In the genomic region with DNA sequence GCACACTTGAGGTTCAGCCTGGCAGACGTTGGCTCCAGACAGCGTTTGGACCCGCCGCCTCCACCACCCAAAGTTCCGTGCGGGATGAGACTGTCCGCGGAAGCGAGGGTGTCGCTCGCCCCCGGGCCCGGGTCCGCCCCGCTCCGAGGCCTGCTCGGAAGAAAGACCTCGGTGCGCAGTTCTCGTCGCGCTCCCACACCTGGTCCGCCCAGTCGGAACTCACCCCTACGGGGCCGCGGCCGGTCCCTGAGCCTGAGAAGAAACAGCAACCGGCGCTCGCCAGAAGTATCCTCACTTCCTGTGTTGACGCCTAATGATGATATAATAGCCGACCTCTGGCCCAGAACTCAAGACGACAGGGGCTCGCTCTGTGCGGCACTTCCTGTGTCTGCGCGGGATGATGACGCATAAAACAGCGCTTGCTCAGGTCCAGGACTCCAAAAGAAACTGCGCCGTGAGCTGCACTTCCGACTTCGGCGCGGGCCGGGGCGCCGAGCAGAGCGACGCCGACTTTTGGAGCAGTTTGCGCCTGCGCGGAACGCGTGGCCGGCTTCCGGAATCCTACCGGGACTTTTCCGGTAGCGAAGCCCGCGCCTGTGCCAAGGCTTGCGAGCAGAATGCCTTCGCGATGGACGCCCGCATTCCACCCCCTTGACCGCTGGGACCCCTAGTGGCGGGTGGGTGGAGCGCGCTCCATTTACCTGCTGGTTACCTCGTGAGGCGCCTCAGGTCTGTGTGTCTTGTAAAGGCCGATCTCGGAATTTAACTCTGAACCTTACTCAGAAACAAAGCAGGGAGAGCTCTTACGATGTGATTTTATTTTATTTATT, we compare ENCODE assay signal across 8 cellular contexts. TPM values are rescaled to one million over a fixed set of nuclear protein-coding genes. Genes with fewer than 3 reads are reported as not detected.
DNase-seq lines count a peak whose midpoint lies in the region; FAIRE-seq and TF ChIP-seq lines count a peak whose summit lies in the region.
"Not testable (repeated sequence)": the region's sequence is repeated elsewhere in the genome, so short reads cannot be mapped to it uniquely, and the experiment has no call there.

A gene (minus strand): TSS at position 323 of the 830 bp plus-strand sequence. CDS start 1,539 bp downstream, outside the sequence.

- H3K9ac ChIP-seq in H1 (replicated peaks in 1 of 4; ENCODE audit: extremely low read depth in 1 of 4, low read depth in 3 of 4, low read length in 3 of 4) (peak within 1 kb of the TSS; percentile 26 to 66 (median 52); a peak in 6 of 7 replicates), mesendoderm (ENCODE audit: low read length) (peak within 1 kb of the TSS; percentile 63)

- H3K9me3 ChIP-seq in H1 (ENCODE audit: insufficient read depth in 2 of 2, low read depth in 1 of 2, low read length in 1 of 2) = not testable (repeated sequence)

- peaks cover 0 to 14% (median 10%) of the 10 kb centered on the region in 4 experiments; a peak in 7 of 8 replicates for H3K36me3 ChIP-seq in H1 (ENCODE audit: control insufficient read depth in 2 of 4, insufficient read depth in 4 of 4, low read length in 3 of 4)
- H3K36me3 ChIP-seq in mesendoderm (ENCODE audit: control insufficient read depth, insufficient read depth, low read length) = not testable (repeated sequence)

- not testable (repeated sequence) for TF ChIP-seq CTCF in GM20000 (IDR thresholded peaks at IDR 0.05; ENCODE audit: extremely low read depth, missing control alignments)
- TF ChIP-seq CTCF in H1 (IDR thresholded peaks at IDR 0.05; ENCODE audit: control extremely low read depth in 1 of 3, insufficient read depth in 1 of 3, low read depth in 1 of 3, low read length in 3 of 3) = peak in 1 of 3 experiments; percentile 18; a peak in 1 of 4 replicates

- FAIRE-seq in H1 (lab: Jason Lieb, UNC) = not testable (repeated sequence)

- not testable (repeated sequence) for H3K79me2 ChIP-seq in H1 (ENCODE audit: control insufficient read depth in 1 of 2, insufficient read depth in 2 of 2, low read length in 2 of 2); mesendoderm (ENCODE audit: control insufficient read depth, insufficient read depth, low read length)

- not testable (repeated sequence) for TF ChIP-seq RAD21 in H1 (IDR thresholded peaks at IDR 0.05 in 1 of 2, conservative IDR thresholded peaks at IDR 0.05 in 1 of 2; ENCODE audit: low read depth in 2 of 2, low read length in 2 of 2)

- not testable (repeated sequence) for H3K23me2 ChIP-seq in H1 (ENCODE audit: low read depth, low read length)

- H3K4me1 ChIP-seq in H1 (replicated peaks in 1 of 4; ENCODE audit: control insufficient read depth in 3 of 4, insufficient read depth in 4 of 4, low read length in 3 of 4); mesendoderm (ENCODE audit: control insufficient read depth, low read depth, low read length): not testable (repeated sequence)

- H4K91ac ChIP-seq in H1 (replicated peaks; ENCODE audit: insufficient read length, low read length) = not testable (repeated sequence)

- H4K8ac ChIP-seq in H1 (ENCODE audit: extremely low read depth, insufficient read depth, low read length) = peak within 1 kb of the TSS; percentile 93; the same call in 1 of the 2 replicates
- not testable (repeated sequence) for H4K8ac ChIP-seq in mesendoderm (ENCODE audit: low read depth, low read length)

- H2BK12ac ChIP-seq in H1 (ENCODE audit: low read depth, low read length) = not testable (repeated sequence)

- H3K27ac ChIP-seq in H1 (ENCODE audit: low read depth, low read length) (peak within 1 kb of the TSS; percentile 72; the same call in 1 of the 2 replicates), mesendoderm (ENCODE audit: low read depth, low read length) (peak within 1 kb of the TSS; percentile 88)

- POLR2A ChIA-PET in H1 (lab: Charles Lee; ENCODE audit: partially characterized antibody) = interaction anchor here (0.5 to 1.3 kb wide), 3 partner anchors 47 to 325 kb away, joined by 3 to 6 read pairs (median 4); no protein-coding TSS in a partner anchor

- H2AK5ac ChIP-seq in H1 (ENCODE audit: low read depth, low read length); mesendoderm (ENCODE audit: low read length): not testable (repeated sequence)

- H2BK120ac ChIP-seq in H1 (replicated peaks; ENCODE audit: low read depth, low read length); mesendoderm (ENCODE audit: low read depth, low read length): not testable (repeated sequence)

- not testable (repeated sequence) for H2BK20ac ChIP-seq in H1 (ENCODE audit: low read length)

- not testable (repeated sequence) for H3K79me1 ChIP-seq in H1 (ENCODE audit: low read depth, low read length); mesendoderm (ENCODE audit: low read length)

- H3K56ac ChIP-seq in H1 (replicated peaks; ENCODE audit: insufficient read length, low read depth, low read length) = not testable (repeated sequence)
- peak within 1 kb of the TSS; percentile 49 for H3K56ac ChIP-seq in mesendoderm (ENCODE audit: low read length)

- H3K4me2 ChIP-seq in H1 (ENCODE audit: insufficient read depth in 1 of 2, low read depth in 2 of 2, low read length in 2 of 2) = peak within 1 kb of the TSS; percentile 33 to 66; a peak in 3 of 4 replicates
- not testable (repeated sequence) for H3K4me2 ChIP-seq in mesendoderm (ENCODE audit: low read length)

- H3K14ac ChIP-seq in H1 (ENCODE audit: insufficient read length) = not testable (repeated sequence)

- H4K20me1 ChIP-seq in H1 (replicated peaks in 1 of 2; ENCODE audit: control insufficient read depth in 1 of 2, insufficient read depth in 2 of 2, low read length in 2 of 2) = not testable (repeated sequence)

- not testable (repeated sequence) for H2BK5ac ChIP-seq in H1 (ENCODE audit: low read depth, low read length); mesendoderm (ENCODE audit: low read length)

- H2BK15ac ChIP-seq in H1 (ENCODE audit: low read length); mesendoderm (replicated peaks; ENCODE audit: low read depth): not testable (repeated sequence)

- CTCF ChIA-PET in H1 (lab: Charles Lee; ENCODE audit: partially characterized antibody) = interaction anchor here (1.3 kb wide), 1 partner anchor 45 kb away, joined by 3 read pairs; no protein-coding TSS in a partner anchor

- not testable (repeated sequence) for H3K23ac ChIP-seq in H1 (ENCODE audit: insufficient read length); mesendoderm (ENCODE audit: low read length)

- H2AFZ ChIP-seq in H1 (ENCODE audit: low read length) = not testable (repeated sequence)

- peak in 1 of 2 experiments; percentile 27; a peak in 2 of 3 replicates for TF ChIP-seq POLR2A in H1 (IDR thresholded peaks at IDR 0.05; ENCODE audit: control extremely low read depth in 1 of 2, low read depth in 2 of 2, low read length in 2 of 2)

- H3K4ac ChIP-seq in H1 (replicated peaks; ENCODE audit: insufficient read length, low read depth, low read length) = not testable (repeated sequence)
- H3K4ac ChIP-seq in mesendoderm (ENCODE audit: low read depth, low read length) = peak within 1 kb of the TSS; percentile 55

- H3K4me3 ChIP-seq in H1 (ENCODE audit: extremely low read depth in 1 of 4, insufficient read depth in 2 of 4, low read depth in 3 of 4, low read length in 4 of 4) (peak within 1 kb of the TSS; percentile 41 to 73 (median 63)), mesendoderm (ENCODE audit: low read length) (peak within 1 kb of the TSS; percentile 46)

- not testable (repeated sequence) for H3K18ac ChIP-seq in H1 (ENCODE audit: extremely low read depth, low read length)
- H3K18ac ChIP-seq in mesendoderm (ENCODE audit: low read length) = peak within 1 kb of the TSS; percentile 80

- H4K5ac ChIP-seq in H1 (ENCODE audit: insufficient read length, low read depth, low read length); mesendoderm (ENCODE audit: low read length): not testable (repeated sequence)

- WGBS in H1 (ENCODE audit: extremely low coverage in 1 of 2, insufficient coverage in 1 of 2, insufficient read length in 1 of 2, insufficient replicate concordance in 2 of 2, low coverage in 1 of 2, low lambda C conversion rate in 2 of 2, missing lambda C conversion rate in 1 of 2), 2 experiments = 3% methylated on average over 45 of the region's 78 CpGs; no CpG with 5 or more reads in 1 of the 2 experiments
- no CpG with 5 or more reads among the region's 78 CpGs for WGBS in mesendoderm (ENCODE audit: extremely low coverage, insufficient coverage, low lambda C conversion rate)

- TF ChIP-seq EP300 in H1 (IDR thresholded peaks at IDR 0.05; ENCODE audit: borderline replicate concordance in 1 of 2, low read depth in 2 of 2, low read length in 2 of 2) = 0 out of 3 replicates have a peak, but pooled peaks of 1 of the 2 experiments have one; percentile 23

- DNase-seq in COLO829 (ENCODE audit: low spot score) = peak; percentile 89
- DNase-seq in GM20000 (ENCODE audit: low spot score) = peak; percentile 93
- peak; percentile 99 for DNase-seq in HT-29 (ENCODE audit: low spot score)
- DNase-seq in NOMO-1 treated with DMSO at 0.1 percent for 48 hours (lab: John Stamatoyannopoulos, UW; ENCODE audit: unreplicated experiment) = peak; percentile 97
- peak; percentile 97 to 100 for DNase-seq in activated CD8-positive, alpha-beta memory T cell treated with anti-CD3 and anti-CD28 coated beads for 4 hours (ENCODE audit: low read depth in 2 of 2)
- peak; percentile 88 to 94 for DNase-seq in H1 (ENCODE audit: low read depth in 1 of 2, low spot score in 2 of 2)
- peak; percentile 100 for DNase-seq in mesendoderm
- DNase-seq in stimulated activated CD8-positive, alpha-beta memory T cell treated with anti-CD3 and anti-CD28 coated beads, Interleukin-15, amount 100 ng/mL, for 1 hour (ENCODE audit: low read depth) = peak; percentile 99

- H3K27me3 ChIP-seq in H1 (replicated peaks in 1 of 4; ENCODE audit: control insufficient read depth in 3 of 4, extremely low read depth in 1 of 4, insufficient read depth in 3 of 4, low read length in 3 of 4); mesendoderm (ENCODE audit: insufficient read depth, low read length, poor library complexity): not testable (repeated sequence)

TF ChIP-seq in H1, 55 proteins besides CTCF, POLR2A, EP300 and RAD21 (continues in another document):
- peak in 1 of 2 experiments; percentile 52; a peak in 1 of 4 replicates for TF ChIP-seq SIN3A (conservative IDR thresholded peaks at IDR 0.05 in 1 of 2, IDR thresholded peaks at IDR 0.05 in 1 of 2; ENCODE audit: low read depth in 1 of 2, low read length in 2 of 2)

RNA-seq across cellular contexts. Expression of the gene that starts here (rescaled TPM):
- total RNA-seq in HT-29 (2014; rRNA removed; shearing (Covaris generic)) = 55.8 and 62.9 TPM in 2 replicates
- 45.6 and 45.7 TPM in 2 replicates for total RNA-seq in H1 (2021; fragmentation: NEBNext Ultra II Directional; extraction: Animal tissue kit (Norgen Biotek cat#: 25700))
- 15.0 and 38.8 TPM in 2 replicates for polyA plus RNA-seq in H1 (2011; rRNA removed)
- polyA plus RNA-seq in H1 (2011; cell fraction: cytosol; rRNA removed) = 15.5 TPM
- 150 TPM for polyA plus RNA-seq in H1 (2011; cell fraction: nucleus; rRNA removed)
- 40.9 to 51.5 TPM (median 46.7 TPM) in 4 replicates for polyA plus RNA-seq in H1 (2012, experiment 1 of 2)
- 15.0 TPM for polyA plus RNA-seq in H1 (2012, experiment 2 of 2)
- polyA plus RNA-seq in H1 (2013, experiment 1 of 2) = 33.1 TPM
- 28.8 TPM for polyA plus RNA-seq in H1 (2013, experiment 2 of 2)
- 5.0 and 9.8 TPM in 2 replicates for polyA minus RNA-seq in H1 (2011; rRNA and poly(A)+ RNA removed)
- polyA minus RNA-seq in H1 (2011; cell fraction: cytosol; rRNA and poly(A)+ RNA removed) = 72.5 TPM
- 26.2 TPM for polyA minus RNA-seq in H1 (2011; cell fraction: nucleus; rRNA and poly(A)+ RNA removed)
- 23.7 TPM for polyA plus RNA-seq in mesendoderm (2013, experiment 1 of 2)
- 25.4 TPM for polyA plus RNA-seq in mesendoderm (2013, experiment 2 of 2)

Comparison
In these comparisons a context has a peak if more than half of its experiments do, and no peak if none do; other contexts are left out.
1. Peak in every context shown above with its lines: DNase-seq, H3K4me3 ChIP-seq and H3K27ac ChIP-seq.